ENCODE assay signal across 35 cellular contexts in the genomic region with DNA sequence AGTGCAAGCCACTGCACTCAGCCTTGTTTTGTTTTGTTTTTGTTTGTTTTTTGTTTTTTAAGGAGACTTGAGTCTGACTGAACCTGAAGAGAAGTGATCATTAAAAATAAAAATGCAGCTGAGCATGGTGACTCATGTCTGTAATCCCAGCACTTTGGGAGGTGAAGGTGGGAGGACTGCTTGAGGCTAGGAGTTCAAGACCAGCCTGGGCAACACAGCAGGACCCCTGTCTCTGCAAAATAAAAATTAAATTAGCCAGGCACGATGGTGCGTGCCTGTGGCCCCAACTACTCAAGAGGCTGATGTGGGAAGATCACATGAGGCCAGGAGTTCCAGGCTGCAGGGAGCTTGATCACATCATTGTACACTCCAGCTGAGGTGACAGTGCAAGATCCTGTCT. TPM values are rescaled to one million over a fixed set of nuclear protein-coding genes. Genes with fewer than 3 reads are reported as not detected.
"Had no signal": no experiment of that assay in that cellular context is flagged by ENCODE, and none has a peak within 500 bp of the region (broad histone marks: within the 10 kb centered on the region; RNA-seq: fewer than 3 reads in every experiment).

No MANE protein-coding gene starts in this region.

- H2AFZ ChIP-seq: PC-9 had no signal

- H3K4me3 ChIP-seq: ascending aorta, cardiac muscle cell, MG63, PC-9 had no signal

- H3K27me3 ChIP-seq: ascending aorta, MG63 had no signal

- H3K36me3 Mint-ChIP-seq: activated CD4-positive, alpha-beta memory T cell treated with anti-CD3 and anti-CD28 coated beads for 36 hours; activated naive CD4-positive, alpha-beta T cell treated with anti-CD3 and anti-CD28 coated beads, Interleukin-2, amount 10 ng/mL, durations not matched to agents 7 days and 5 days; activated naive CD8-positive, alpha-beta T cell treated with anti-CD3 and anti-CD28 coated beads, Interleukin-2, amount 10 ng/mL, durations not matched to agents 7 days and 5 days had no signal

- H3K4me3 Mint-ChIP-seq: activated B cell treated with CpG ODN at 0.5 μM for 24 hours; activated CD4-positive, alpha-beta memory T cell treated with anti-CD3 and anti-CD28 coated beads for 36 hours; activated naive CD4-positive, alpha-beta T cell treated with anti-CD3 and anti-CD28 coated beads, Interleukin-2, amount 10 ng/mL, durations not matched to agents 7 days and 5 days; activated naive CD8-positive, alpha-beta T cell treated with anti-CD3 and anti-CD28 coated beads, Interleukin-2, amount 10 ng/mL, durations not matched to agents 7 days and 5 days had no signal

- DNase-seq: activated B cell treated with CpG ODN at 0.5 μM for 24 hours; activated CD4-positive, alpha-beta memory T cell treated with anti-CD3 and anti-CD28 coated beads for 36 hours; activated CD4-positive, alpha-beta T cell treated with anti-CD3 and anti-CD28 coated beads for 4 hours; activated CD4-positive, alpha-beta T cell treated with anti-CD3 and anti-CD28 coated beads, Interleukin-2, amount 50 U/mL, for 1 hour; activated CD4-positive, CD25-positive, alpha-beta regulatory T cell treated with anti-CD3 and anti-CD28 coated beads, Interleukin-2, amount 50 U/mL, for 72 hours; activated CD8-positive, alpha-beta memory T cell treated with anti-CD3 and anti-CD28 coated beads, Interleukin-2, amount 50 U/mL, for 4 hours; activated effector memory CD4-positive, alpha-beta T cell treated with Interleukin-2 at 50 U/mL for 16 hours; activated naive CD4-positive, alpha-beta T cell treated with anti-CD3 and anti-CD28 coated beads, Interleukin-2, amount 10 ng/mL, durations not matched to agents 7 days and 5 days; activated naive CD8-positive, alpha-beta T cell treated with anti-CD3 and anti-CD28 coated beads, Interleukin-2, amount 10 ng/mL, durations not matched to agents 7 days and 5 days; activated T-cell treated with anti-CD3 and anti-CD28 coated beads for 4 hours; activated T-cell treated with anti-CD3 and anti-CD28 coated beads, Interleukin-2, amount 50 U/mL, for 48 hours; amygdala; cerebellar nuclear complex; Karpas-422; MG63; MV-4-11; NCI-H1092; NCI-H1436 treated with DMSO at 0.1 percent for 48 hours; NCI-H1694 treated with DMSO at 0.1 percent for 48 hours; NCI-H2029; NCI-H345; NCI-H524 treated with DMSO at 0.1 percent for 48 hours; NCI-H748 treated with DMSO at 0.1 percent for 48 hours; NK-92 treated with Interleukin-12 subunit alpha and Interleukin-12 subunit beta, amount 100 ng/mL, for 24 hours; PC-9; SW 1271; T-helper 1 cell; T-helper 2 cell; T-helper 9 cell had no signal

- FAIRE-seq: RCC 7860 had no signal

- H3K27ac ChIP-seq: ascending aorta, cardiac muscle cell, PC-9, RWPE1, VCaP had no signal

- H3K36me3 ChIP-seq: ascending aorta, cardiac muscle cell, MG63 had no signal

- H3K4me2 ChIP-seq: PC-9 had no signal

- H3K9me3 ChIP-seq: ascending aorta, MG63 had no signal

- H3K27ac Mint-ChIP-seq: activated B cell treated with CpG ODN at 0.5 μM for 24 hours; activated CD4-positive, alpha-beta memory T cell treated with anti-CD3 and anti-CD28 coated beads for 36 hours; activated naive CD4-positive, alpha-beta T cell treated with anti-CD3 and anti-CD28 coated beads, Interleukin-2, amount 10 ng/mL, durations not matched to agents 7 days and 5 days; activated naive CD8-positive, alpha-beta T cell treated with anti-CD3 and anti-CD28 coated beads, Interleukin-2, amount 10 ng/mL, durations not matched to agents 7 days and 5 days had no signal

- H3K9me3 Mint-ChIP-seq: activated B cell treated with CpG ODN at 0.5 μM for 24 hours; activated CD4-positive, alpha-beta memory T cell treated with anti-CD3 and anti-CD28 coated beads for 36 hours; activated naive CD4-positive, alpha-beta T cell treated with anti-CD3 and anti-CD28 coated beads, Interleukin-2, amount 10 ng/mL, durations not matched to agents 7 days and 5 days; activated naive CD8-positive, alpha-beta T cell treated with anti-CD3 and anti-CD28 coated beads, Interleukin-2, amount 10 ng/mL, durations not matched to agents 7 days and 5 days had no signal

RNA-seq across cellular contexts. Expression of a gene that starts 6.2 kb away (rescaled TPM):
- total RNA-seq: activated CD4-positive, alpha-beta memory T cell treated with anti-CD3 and anti-CD28 coated beads for 36 hours; OCI-LY7 had no signal
